In genomic region chr17:31877341-31877740, GRCh38 we compare ENCODE assay signal across 24 cellular contexts. TPM values are rescaled to one million over a fixed set of nuclear protein-coding genes. Genes with fewer than 3 reads are reported as not detected.
DNase-seq lines count a peak whose midpoint lies in the region; ATAC-seq, FAIRE-seq and TF ChIP-seq lines count a peak whose summit lies in the region.
"Had no signal": no experiment of that assay in that cellular context is flagged by ENCODE, and none has a peak within 500 bp of the region (broad histone marks: within the 10 kb centered on the region; RNA-seq: fewer than 3 reads in every experiment).

No MANE protein-coding gene starts in this region.

- H3K9me3 Mint-ChIP-seq in astrocyte (ENCODE audit: unreplicated experiment): no peaks in the 10 kb centered on the region
- H3K9me3 Mint-ChIP-seq: activated CD4-positive, alpha-beta memory T cell treated with anti-CD3 and anti-CD28 coated beads for 36 hours; CD14-positive monocyte had no signal

- H3K4me3 Mint-ChIP-seq in astrocyte (ENCODE audit: unreplicated experiment): no peak overlapping the region
- H3K4me3 Mint-ChIP-seq: activated CD4-positive, alpha-beta memory T cell treated with anti-CD3 and anti-CD28 coated beads for 36 hours; CD14-positive monocyte had no signal

- H3K4me1 Mint-ChIP-seq in astrocyte (ENCODE audit: low read depth, unreplicated experiment): peaks cover 13% of the 10 kb centered on the region

- H3K27me3 ChIP-seq in ACC112 (ENCODE audit: insufficient read depth, low read length) (no peaks in the 10 kb centered on the region), astrocyte (ENCODE audit: insufficient read depth, low read length) (no peaks in the 10 kb centered on the region), osteoblast (ENCODE audit: insufficient read depth, low read length) (no peaks in the 10 kb centered on the region)
- H3K27me3 ChIP-seq: body of pancreas, left lung had no signal

- no peak for ATAC-seq in HG02840 (IDR thresholded peaks at IDR 0.05; ENCODE audit: low FRiP score, unreplicated experiment)
- ATAC-seq: body of pancreas, K562, left lung had no signal

- peak overlapping the region; percentile 33 for H3K9ac ChIP-seq in astrocyte (ENCODE audit: low read length)

- H2AFZ ChIP-seq in ACC112 (ENCODE audit: low read length, unreplicated experiment) (no peak overlapping the region), astrocyte (ENCODE audit: low read depth, low read length) (no peak overlapping the region), osteoblast (ENCODE audit: low read length) (no peak overlapping the region)

- H3K4me3 ChIP-seq in ACC112 (ENCODE audit: low read depth, low read length) (no peak overlapping the region), astrocyte (ENCODE audit: insufficient read depth, low read depth, low read length) (no peak overlapping the region), osteoblast (ENCODE audit: insufficient read depth, low read length) (no peak overlapping the region)
- H3K4me3 ChIP-seq: body of pancreas, K562, left lung had no signal

- H3K4me2 ChIP-seq in astrocyte (ENCODE audit: low read length): peak overlapping the region; percentile 18
- no peak overlapping the region for H3K4me2 ChIP-seq in osteoblast (ENCODE audit: insufficient read depth, low read length)

- peaks cover 21% of the 10 kb centered on the region for H3K4me1 ChIP-seq in ACC112 (ENCODE audit: control insufficient read depth, insufficient read depth, low read length, unreplicated experiment)
- H3K4me1 ChIP-seq in astrocyte (ENCODE audit: insufficient read depth, low read length): peaks cover 22% of the 10 kb centered on the region
- peaks cover 18% of the 10 kb centered on the region for H3K4me1 ChIP-seq in osteoblast (ENCODE audit: insufficient read depth, low read length)
- H3K4me1 ChIP-seq: body of pancreas, left lung had no signal

- H3K27me3 Mint-ChIP-seq in astrocyte (ENCODE audit: low read depth, unreplicated experiment): no peaks in the 10 kb centered on the region
- H3K27me3 Mint-ChIP-seq: activated CD4-positive, alpha-beta memory T cell treated with anti-CD3 and anti-CD28 coated beads for 36 hours had no signal

- H3K9me3 ChIP-seq in astrocyte (ENCODE audit: insufficient read depth, low read depth, low read length) (no peaks in the 10 kb centered on the region), osteoblast (ENCODE audit: low read depth, low read length) (no peaks in the 10 kb centered on the region)
- H3K9me3 ChIP-seq: body of pancreas, left lung had no signal

- in situ Hi-C loops in GM13976 (cut with MboI; ENCODE audit: low sequenced_read_pairs, unreplicated experiment): no loop called here

- H3K27ac ChIP-seq in ACC112 (ENCODE audit: low read depth, low read length) (peak overlapping the region; percentile 83), astrocyte (ENCODE audit: low read depth, low read length) (peak overlapping the region; percentile 72), osteoblast (ENCODE audit: low read depth, low read length) (no peak overlapping the region)
- H3K27ac ChIP-seq: body of pancreas, left lung had no signal

- TF ChIP-seq CTCF in astrocyte (IDR thresholded peaks at IDR 0.05; ENCODE audit: insufficient read depth, low read depth, low read length) (no peak), osteoblast (IDR thresholded peaks at IDR 0.05; ENCODE audit: extremely low read depth, low read depth, low read length) (no peak), GM13976 (IDR thresholded peaks at IDR 0.05; ENCODE audit: borderline replicate concordance, control extremely low read depth, extremely low read depth, insufficient read depth, missing control alignments) (no peak)

- H3K36me3 ChIP-seq in ACC112 (ENCODE audit: insufficient read depth, low read length): peaks cover 35% of the 10 kb centered on the region
- H3K36me3 ChIP-seq in astrocyte (ENCODE audit: insufficient read depth, low read length): peaks cover 54% of the 10 kb centered on the region
- H3K36me3 ChIP-seq in osteoblast (ENCODE audit: insufficient read depth, low read length): peaks cover 80% of the 10 kb centered on the region

- no peak for FAIRE-seq in astrocyte (lab: Jason Lieb, UNC)
- FAIRE-seq: GM18507, HTR-8/SVneo, islet of Langerhans, K562, RCC 7860 had no signal

- no peak overlapping the region for H3K27ac Mint-ChIP-seq in astrocyte (ENCODE audit: unreplicated experiment)

- DNase-seq in Daoy (ENCODE audit: low read depth) (peak; percentile 21), astrocyte (ENCODE audit: low read depth) (no peak), osteoblast (ENCODE audit: insufficient read length, low spot score, missing footprints) (peak; percentile 69), GM13976 (ENCODE audit: low spot score) (no peak), NCI-H1048 (lab: John Stamatoyannopoulos, UW) (no peak)
- DNase-seq: activated CD4-positive, alpha-beta memory T cell treated with anti-CD3 and anti-CD28 coated beads for 36 hours; body of pancreas; DMS79; effector CD4-positive, alpha-beta T cell; H7; left lung; NCI-H1417 treated with DMSO at 0.1 percent for 48 hours; NCI-H2081 treated with DMSO at 0.1 percent for 48 hours; NCI-H345; stimulated activated CD8-positive, alpha-beta memory T cell treated with anti-CD3 and anti-CD28 coated beads, Interleukin-4, amount 100 ng/mL, for 48 hours; trophoblast cell had no signal

- H4K20me1 ChIP-seq in astrocyte (ENCODE audit: insufficient read depth, low read length) (peaks cover 7% of the 10 kb centered on the region), osteoblast (ENCODE audit: insufficient read depth, low read length) (peaks cover 3% of the 10 kb centered on the region)

- H3K79me2 ChIP-seq in ACC112 (ENCODE audit: control insufficient read depth, insufficient read depth, low read length, unreplicated experiment) (no peaks in the 10 kb centered on the region), astrocyte (ENCODE audit: insufficient read depth, low read length) (no peaks in the 10 kb centered on the region), osteoblast (ENCODE audit: insufficient read depth, low read length) (peaks cover 2% of the 10 kb centered on the region)

- H3K36me3 Mint-ChIP-seq in astrocyte (ENCODE audit: low read depth, unreplicated experiment): peaks cover 23% of the 10 kb centered on the region

RNA-seq across cellular contexts. Expression of gene COPRS, which starts 18.3 kb away (rescaled TPM):
- total RNA-seq in Daoy (2014; rRNA removed; shearing (Covaris generic)): 194 and 199 TPM in 2 replicates
- 27.6 and 27.8 TPM in 2 replicates for total RNA-seq in astrocyte
- total RNA-seq in osteoblast: 106 and 109 TPM in 2 replicates

RNA-seq across cellular contexts. Expression of gene UTP6, which starts 24.2 kb away (rescaled TPM):
- 135 and 285 TPM in 2 replicates for total RNA-seq in Daoy (2014; rRNA removed; shearing (Covaris generic))
- total RNA-seq in astrocyte (101 and 106 TPM in 2 replicates), osteoblast (33.6 and 36.6 TPM in 2 replicates)

RNA-seq across cellular contexts. Expression of gene SUZ12, which starts 59.5 kb away (rescaled TPM):
- 25.0 and 27.5 TPM in 2 replicates for total RNA-seq in Daoy (2014; rRNA removed; shearing (Covaris generic))
- total RNA-seq in astrocyte (16.6 and 18.7 TPM in 2 replicates), osteoblast (22.1 TPM in 2 replicates)

Comparison
In these comparisons a context has a peak if more than half of its experiments do, and no peak if none do; other contexts are left out.
1. DNase-seq: peak in Daoy (single experiment) and osteoblast (single experiment); none in astrocyte (single experiment), GM13976 (single experiment) and NCI-H1048 (single experiment).